1 cellular context compared by ENCODE assay signal in the genomic region with DNA sequence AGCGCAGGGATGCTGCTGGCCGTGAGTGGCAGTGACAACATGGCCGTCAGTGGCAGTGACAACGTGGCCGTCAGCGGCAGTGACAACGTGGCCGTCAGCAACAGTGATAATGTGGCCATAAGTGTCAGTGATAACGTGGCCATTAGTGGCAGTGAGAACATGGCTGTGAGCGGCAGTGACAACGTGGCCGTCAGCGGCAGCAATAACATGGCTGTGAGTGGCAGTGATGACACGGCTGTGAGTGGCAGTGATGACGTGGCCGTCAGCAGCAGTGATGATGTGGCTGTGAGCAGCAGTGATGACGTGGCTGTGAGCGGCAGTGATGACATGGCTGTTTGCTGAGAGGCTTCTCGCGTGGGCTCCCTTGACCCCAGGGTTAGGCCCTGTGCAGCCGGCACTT.
TF ChIP-seq lines count a peak whose summit lies in the region.

No MANE protein-coding gene starts in this region.

TF ChIP-seq in H1, 55 proteins besides CTCF, POLR2A, EP300 and RAD21:
- no peak for TF ChIP-seq FOSL1 (IDR thresholded peaks at IDR 0.05; ENCODE audit: insufficient read depth, low read depth, low read length)
- no peak for TF ChIP-seq JUN (IDR thresholded peaks at IDR 0.05; ENCODE audit: low read depth, low read length)
- no peak for TF ChIP-seq SRF (IDR thresholded peaks at IDR 0.05; ENCODE audit: low read depth, low read length)
- TF ChIP-seq, protein P1, sequence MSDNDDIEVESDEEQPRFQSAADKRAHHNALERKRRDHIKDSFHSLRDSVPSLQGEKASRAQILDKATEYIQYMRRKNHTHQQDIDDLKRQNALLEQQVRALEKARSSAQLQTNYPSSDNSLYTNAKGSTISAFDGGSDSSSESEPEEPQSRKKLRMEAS (IDR thresholded peaks at IDR 0.05): no peak
- no peak for TF ChIP-seq EZH2 (IDR thresholded peaks at IDR 0.05; ENCODE audit: low read depth, low read length, severe bottlenecking)
- no peak for TF ChIP-seq BACH1 (IDR thresholded peaks at IDR 0.05; ENCODE audit: low read length)
- TF ChIP-seq, protein P2, sequence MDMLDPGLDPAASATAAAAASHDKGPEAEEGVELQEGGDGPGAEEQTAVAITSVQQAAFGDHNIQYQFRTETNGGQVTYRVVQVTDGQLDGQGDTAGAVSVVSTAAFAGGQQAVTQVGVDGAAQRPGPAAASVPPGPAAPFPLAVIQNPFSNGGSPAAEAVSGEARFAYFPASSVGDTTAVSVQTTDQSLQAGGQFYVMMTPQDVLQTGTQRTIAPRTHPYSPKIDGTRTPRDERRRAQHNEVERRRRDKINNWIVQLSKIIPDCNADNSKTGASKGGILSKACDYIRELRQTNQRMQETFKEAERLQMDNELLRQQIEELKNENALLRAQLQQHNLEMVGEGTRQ (IDR thresholded peaks at IDR 0.05; ENCODE audit: low read length): no peak
- TF ChIP-seq BRCA1 (IDR thresholded peaks at IDR 0.05; ENCODE audit: low read depth, low read length): no peak
- TF ChIP-seq SAP30 (IDR thresholded peaks at IDR 0.05; ENCODE audit: insufficient read depth, insufficient replicate concordance, low read length): no peak
- TF ChIP-seq NRF1 (IDR thresholded peaks at IDR 0.05; ENCODE audit: low read depth, low read length): no peak
- no peak for TF ChIP-seq RBBP5 (IDR thresholded peaks at IDR 0.05; ENCODE audit: borderline replicate concordance, low read depth, low read length)
- TF ChIP-seq CTBP2 (IDR thresholded peaks at IDR 0.05; ENCODE audit: borderline replicate concordance, insufficient read depth, insufficient read length, low read length): no peak
- TF ChIP-seq, protein P3, sequence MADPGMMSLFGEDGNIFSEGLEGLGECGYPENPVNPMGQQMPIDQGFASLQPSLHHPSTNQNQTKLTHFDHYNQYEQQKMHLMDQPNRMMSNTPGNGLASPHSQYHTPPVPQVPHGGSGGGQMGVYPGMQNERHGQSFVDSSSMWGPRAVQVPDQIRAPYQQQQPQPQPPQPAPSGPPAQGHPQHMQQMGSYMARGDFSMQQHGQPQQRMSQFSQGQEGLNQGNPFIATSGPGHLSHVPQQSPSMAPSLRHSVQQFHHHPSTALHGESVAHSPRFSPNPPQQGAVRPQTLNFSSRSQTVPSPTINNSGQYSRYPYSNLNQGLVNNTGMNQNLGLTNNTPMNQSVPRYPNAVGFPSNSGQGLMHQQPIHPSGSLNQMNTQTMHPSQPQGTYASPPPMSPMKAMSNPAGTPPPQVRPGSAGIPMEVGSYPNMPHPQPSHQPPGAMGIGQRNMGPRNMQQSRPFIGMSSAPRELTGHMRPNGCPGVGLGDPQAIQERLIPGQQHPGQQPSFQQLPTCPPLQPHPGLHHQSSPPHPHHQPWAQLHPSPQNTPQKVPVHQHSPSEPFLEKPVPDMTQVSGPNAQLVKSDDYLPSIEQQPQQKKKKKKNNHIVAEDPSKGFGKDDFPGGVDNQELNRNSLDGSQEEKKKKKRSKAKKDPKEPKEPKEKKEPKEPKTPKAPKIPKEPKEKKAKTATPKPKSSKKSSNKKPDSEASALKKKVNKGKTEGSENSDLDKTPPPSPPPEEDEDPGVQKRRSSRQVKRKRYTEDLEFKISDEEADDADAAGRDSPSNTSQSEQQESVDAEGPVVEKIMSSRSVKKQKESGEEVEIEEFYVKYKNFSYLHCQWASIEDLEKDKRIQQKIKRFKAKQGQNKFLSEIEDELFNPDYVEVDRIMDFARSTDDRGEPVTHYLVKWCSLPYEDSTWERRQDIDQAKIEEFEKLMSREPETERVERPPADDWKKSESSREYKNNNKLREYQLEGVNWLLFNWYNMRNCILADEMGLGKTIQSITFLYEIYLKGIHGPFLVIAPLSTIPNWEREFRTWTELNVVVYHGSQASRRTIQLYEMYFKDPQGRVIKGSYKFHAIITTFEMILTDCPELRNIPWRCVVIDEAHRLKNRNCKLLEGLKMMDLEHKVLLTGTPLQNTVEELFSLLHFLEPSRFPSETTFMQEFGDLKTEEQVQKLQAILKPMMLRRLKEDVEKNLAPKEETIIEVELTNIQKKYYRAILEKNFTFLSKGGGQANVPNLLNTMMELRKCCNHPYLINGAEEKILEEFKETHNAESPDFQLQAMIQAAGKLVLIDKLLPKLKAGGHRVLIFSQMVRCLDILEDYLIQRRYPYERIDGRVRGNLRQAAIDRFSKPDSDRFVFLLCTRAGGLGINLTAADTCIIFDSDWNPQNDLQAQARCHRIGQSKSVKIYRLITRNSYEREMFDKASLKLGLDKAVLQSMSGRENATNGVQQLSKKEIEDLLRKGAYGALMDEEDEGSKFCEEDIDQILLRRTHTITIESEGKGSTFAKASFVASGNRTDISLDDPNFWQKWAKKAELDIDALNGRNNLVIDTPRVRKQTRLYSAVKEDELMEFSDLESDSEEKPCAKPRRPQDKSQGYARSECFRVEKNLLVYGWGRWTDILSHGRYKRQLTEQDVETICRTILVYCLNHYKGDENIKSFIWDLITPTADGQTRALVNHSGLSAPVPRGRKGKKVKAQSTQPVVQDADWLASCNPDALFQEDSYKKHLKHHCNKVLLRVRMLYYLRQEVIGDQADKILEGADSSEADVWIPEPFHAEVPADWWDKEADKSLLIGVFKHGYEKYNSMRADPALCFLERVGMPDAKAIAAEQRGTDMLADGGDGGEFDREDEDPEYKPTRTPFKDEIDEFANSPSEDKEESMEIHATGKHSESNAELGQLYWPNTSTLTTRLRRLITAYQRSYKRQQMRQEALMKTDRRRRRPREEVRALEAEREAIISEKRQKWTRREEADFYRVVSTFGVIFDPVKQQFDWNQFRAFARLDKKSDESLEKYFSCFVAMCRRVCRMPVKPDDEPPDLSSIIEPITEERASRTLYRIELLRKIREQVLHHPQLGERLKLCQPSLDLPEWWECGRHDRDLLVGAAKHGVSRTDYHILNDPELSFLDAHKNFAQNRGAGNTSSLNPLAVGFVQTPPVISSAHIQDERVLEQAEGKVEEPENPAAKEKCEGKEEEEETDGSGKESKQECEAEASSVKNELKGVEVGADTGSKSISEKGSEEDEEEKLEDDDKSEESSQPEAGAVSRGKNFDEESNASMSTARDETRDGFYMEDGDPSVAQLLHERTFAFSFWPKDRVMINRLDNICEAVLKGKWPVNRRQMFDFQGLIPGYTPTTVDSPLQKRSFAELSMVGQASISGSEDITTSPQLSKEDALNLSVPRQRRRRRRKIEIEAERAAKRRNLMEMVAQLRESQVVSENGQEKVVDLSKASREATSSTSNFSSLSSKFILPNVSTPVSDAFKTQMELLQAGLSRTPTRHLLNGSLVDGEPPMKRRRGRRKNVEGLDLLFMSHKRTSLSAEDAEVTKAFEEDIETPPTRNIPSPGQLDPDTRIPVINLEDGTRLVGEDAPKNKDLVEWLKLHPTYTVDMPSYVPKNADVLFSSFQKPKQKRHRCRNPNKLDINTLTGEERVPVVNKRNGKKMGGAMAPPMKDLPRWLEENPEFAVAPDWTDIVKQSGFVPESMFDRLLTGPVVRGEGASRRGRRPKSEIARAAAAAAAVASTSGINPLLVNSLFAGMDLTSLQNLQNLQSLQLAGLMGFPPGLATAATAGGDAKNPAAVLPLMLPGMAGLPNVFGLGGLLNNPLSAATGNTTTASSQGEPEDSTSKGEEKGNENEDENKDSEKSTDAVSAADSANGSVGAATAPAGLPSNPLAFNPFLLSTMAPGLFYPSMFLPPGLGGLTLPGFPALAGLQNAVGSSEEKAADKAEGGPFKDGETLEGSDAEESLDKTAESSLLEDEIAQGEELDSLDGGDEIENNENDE (IDR thresholded peaks at IDR 0.05; ENCODE audit: insufficient replicate concordance, low read length): no peak
- no peak for TF ChIP-seq CBX5 (IDR thresholded peaks at IDR 0.05; ENCODE audit: low read depth, low read length)
- TF ChIP-seq SIRT6 (IDR thresholded peaks at IDR 0.05; ENCODE audit: low read length): no peak
